Comparison of ENCODE assay signal across 18 cellular contexts in genomic region chr1:195394567-195394966, GRCh38.
A peak's percentile ranks its signal among the peaks of the same experiment; 100 is the strongest.
DNase-seq lines count a peak whose midpoint lies in the region; ATAC-seq and TF ChIP-seq lines count a peak whose summit lies in the region.
"Had no signal": no experiment of that assay in that cellular context is flagged by ENCODE, and none has a peak within 500 bp of the region (broad histone marks: within the 10 kb centered on the region; RNA-seq: fewer than 3 reads in every experiment).

No MANE protein-coding gene starts in this region.

- ATAC-seq in Right ventricle myocardium superior (ENCODE audit: poor library complexity), result no peak
- ATAC-seq: A549, HCT116, HepG2 had no signal

- no peak overlapping the region for H3K4me3 Mint-ChIP-seq in mesothelial cell of epicardium
- H3K4me3 Mint-ChIP-seq: CD14-positive monocyte; CD4-positive, alpha-beta memory T cell had no signal

- CTCF ChIA-PET in HEK293T (lab: Yijun Ruan, JAX), result no interaction called here

- H3K9me3 Mint-ChIP-seq in mesothelial cell of epicardium, result peaks cover 16% of the 10 kb centered on the region

- POLR2A ChIA-PET in HEK293T (lab: Yijun Ruan, JAX), result no interaction called here

- peak; percentile 13 for DNase-seq in Ammon's horn (ENCODE audit: low spot score)
- no peak for DNase-seq in HEK293T (ENCODE audit: extremely low spot score)
- peak; percentile 41 for DNase-seq in OCI-M1 (lab: John Stamatoyannopoulos, UW)
- DNase-seq in mesothelial cell of epicardium (ENCODE audit: low spot score in 2 of 2, unreplicated experiment in 2 of 2), result no peak
- DNase-seq in NCI-H526 (lab: John Stamatoyannopoulos, UW), result no peak
- DNase-seq in Right ventricle myocardium superior, result no peak
- no peak for DNase-seq in COR-L47 (lab: John Stamatoyannopoulos, UW)
- DNase-seq: AML-193; Calu3; CD4-positive, alpha-beta memory T cell; DMS79 treated with DMSO at 0.1 percent for 48 hours; EL; GOT3; H7 had no signal

- intact Hi-C loops in Right ventricle myocardium superior (cut with DNase I), result no loop called here

- peaks cover 13% of the 10 kb centered on the region for H3K4me1 Mint-ChIP-seq in mesothelial cell of epicardium
- H3K4me1 Mint-ChIP-seq: CD14-positive monocyte; CD4-positive, alpha-beta memory T cell had no signal

- H3K27ac Mint-ChIP-seq in mesothelial cell of epicardium, result peak overlapping the region; percentile 73
- H3K27ac Mint-ChIP-seq: CD14-positive monocyte; CD4-positive, alpha-beta memory T cell had no signal

- TF ChIP-seq CTCF in mesothelial cell of epicardium (IDR thresholded peaks at IDR 0.05; ENCODE audit: unreplicated experiment), result no peak

- no peaks in the 10 kb centered on the region for H3K27me3 Mint-ChIP-seq in mesothelial cell of epicardium (ENCODE audit: low read depth)
- H3K27me3 Mint-ChIP-seq: CD4-positive, alpha-beta memory T cell had no signal

- peaks cover 2% of the 10 kb centered on the region for H3K36me3 Mint-ChIP-seq in mesothelial cell of epicardium
- H3K36me3 Mint-ChIP-seq: CD14-positive monocyte; CD4-positive, alpha-beta memory T cell had no signal

TF ChIP-seq in HEK293T, 16 proteins besides CTCF, POLR2A, EP300 and RAD21:
- TF ChIP-seq PKNOX1 (IDR thresholded peaks at IDR 0.05) (peak; percentile 23; the same call in 1 of the 2 replicates), FOXK2 (IDR thresholded peaks at IDR 0.05) (no peak), NFRKB (IDR thresholded peaks at IDR 0.05) (no peak)

Comparison
In these comparisons a context has a peak if more than half of its experiments do, and no peak if none do; other contexts are left out.
1. DNase-seq: peak in Ammon's horn (single experiment) and OCI-M1 (single experiment); none in HEK293T (single experiment), mesothelial cell of epicardium (0 of 2), NCI-H526 (0 of 2), Right ventricle myocardium superior (single experiment) and COR-L47 (single experiment).